Comparison of ENCODE assay signal across 30 cellular contexts in the genomic region with DNA sequence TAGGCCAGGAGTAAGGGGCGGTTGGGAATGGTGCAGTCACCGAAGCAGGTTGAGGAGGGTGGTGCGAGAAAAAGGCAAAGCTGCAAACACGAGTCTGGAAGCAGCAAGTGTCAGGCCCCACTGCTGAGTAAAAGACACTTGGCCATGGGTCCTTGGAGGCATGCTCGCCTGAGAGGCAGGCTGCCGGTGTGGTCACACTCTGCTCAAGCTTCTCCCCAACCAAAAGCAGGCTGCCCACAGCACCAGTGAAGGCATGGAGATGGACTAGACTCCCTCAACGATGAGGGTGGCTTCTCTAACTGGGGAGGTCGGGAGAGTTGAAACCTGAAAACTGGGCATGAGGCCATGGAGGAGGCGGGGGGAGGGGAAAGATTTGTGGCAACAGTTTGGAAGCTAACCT.
"Had no signal": no experiment of that assay in that cellular context is flagged by ENCODE, and none has a peak within 500 bp of the region (broad histone marks: within the 10 kb centered on the region; RNA-seq: fewer than 3 reads in every experiment).

No MANE protein-coding gene starts in this region.

- DNase-seq: activated CD4-positive, alpha-beta T cell treated with anti-CD3 and anti-CD28 coated beads for 36 hours; activated CD4-positive, CD25-positive, alpha-beta regulatory T cell; activated CD8-positive, alpha-beta memory T cell treated with anti-CD3 and anti-CD28 coated beads for 24 hours; activated effector memory CD4-positive, alpha-beta T cell treated with Interleukin-2 at 50 U/mL for 16 hours; activated naive CD4-positive, alpha-beta T cell treated with Interleukin-2 at 50 U/mL for 16 hours; body of pancreas; dorsolateral prefrontal cortex; effector memory CD8-positive, alpha-beta T cell; hippocampal formation; immature natural killer cell; kidney; left colon; mammary epithelial cell; naive B cell; psoas muscle; sigmoid colon; small intestine; stimulated activated CD4-positive, alpha-beta T cell treated with anti-CD3 and anti-CD28 coated beads, Interleukin-4, amount 100 ng/mL, for 24 hours; trophoblast cell; uterus had no signal

- H3K4me3 Mint-ChIP-seq: activated CD4-positive, alpha-beta T cell treated with anti-CD3 and anti-CD28 coated beads for 36 hours; activated naive CD8-positive, alpha-beta T cell; effector memory CD8-positive, alpha-beta T cell; immature natural killer cell; mesothelial cell of epicardium; naive B cell; stimulated activated effector memory CD8-positive, alpha-beta T cell treated with anti-CD3 and anti-CD28 coated beads, Interleukin-12 subunit alpha, Interleukin-12 subunit beta, amount 100 ng/mL, for 72 hours; stimulated activated naive CD8-positive, alpha-beta T cell treated with anti-CD3 and anti-CD28 coated beads, Interleukin-15, Interleukin-2, amounts not matched to agents 100 ng/mL and 50 ng/mL, for 24 hours; T-helper 2 cell treated with Interferon-gamma antibody and Interleukin-4, amounts not matched to agents 5 μg/mL and 100 μg/mL, for 36 hours had no signal

- H3K4me3 ChIP-seq: body of pancreas, cardiac muscle cell, coronary artery, dorsolateral prefrontal cortex, gastroesophageal sphincter, psoas muscle, sigmoid colon, thoracic aorta, uterus had no signal

- H3K9me3 Mint-ChIP-seq: effector memory CD8-positive, alpha-beta T cell; immature natural killer cell; mesothelial cell of epicardium; naive B cell; stimulated activated effector memory CD8-positive, alpha-beta T cell treated with anti-CD3 and anti-CD28 coated beads, Interleukin-12 subunit alpha, Interleukin-12 subunit beta, amount 100 ng/mL, for 72 hours; stimulated activated naive CD8-positive, alpha-beta T cell treated with anti-CD3 and anti-CD28 coated beads, Interleukin-15, Interleukin-2, amounts not matched to agents 100 ng/mL and 50 ng/mL, for 24 hours; T-helper 2 cell treated with Interferon-gamma antibody and Interleukin-4, amounts not matched to agents 5 μg/mL and 100 μg/mL, for 36 hours had no signal

- H3K36me3 Mint-ChIP-seq: activated naive CD8-positive, alpha-beta T cell; immature natural killer cell; naive B cell; stimulated activated effector memory CD8-positive, alpha-beta T cell treated with anti-CD3 and anti-CD28 coated beads, Interleukin-12 subunit alpha, Interleukin-12 subunit beta, amount 100 ng/mL, for 72 hours had no signal

- H3K27ac Mint-ChIP-seq: activated CD4-positive, alpha-beta T cell treated with anti-CD3 and anti-CD28 coated beads for 36 hours; activated naive CD8-positive, alpha-beta T cell; effector memory CD8-positive, alpha-beta T cell; immature natural killer cell; mesothelial cell of epicardium; stimulated activated effector memory CD8-positive, alpha-beta T cell treated with anti-CD3 and anti-CD28 coated beads, Interleukin-12 subunit alpha, Interleukin-12 subunit beta, amount 100 ng/mL, for 72 hours; stimulated activated naive CD8-positive, alpha-beta T cell treated with anti-CD3 and anti-CD28 coated beads, Interleukin-15, Interleukin-2, amounts not matched to agents 100 ng/mL and 50 ng/mL, for 24 hours; T-helper 2 cell treated with Interferon-gamma antibody and Interleukin-4, amounts not matched to agents 5 μg/mL and 100 μg/mL, for 36 hours had no signal

- H3K4me1 Mint-ChIP-seq: activated CD4-positive, alpha-beta T cell treated with anti-CD3 and anti-CD28 coated beads for 36 hours; immature natural killer cell; mesothelial cell of epicardium; naive B cell; stimulated activated effector memory CD8-positive, alpha-beta T cell treated with anti-CD3 and anti-CD28 coated beads, Interleukin-12 subunit alpha, Interleukin-12 subunit beta, amount 100 ng/mL, for 72 hours had no signal

- H3K27me3 Mint-ChIP-seq: activated CD4-positive, alpha-beta T cell treated with anti-CD3 and anti-CD28 coated beads for 36 hours; activated naive CD8-positive, alpha-beta T cell; effector memory CD8-positive, alpha-beta T cell; stimulated activated naive CD8-positive, alpha-beta T cell treated with anti-CD3 and anti-CD28 coated beads, Interleukin-15, Interleukin-2, amounts not matched to agents 100 ng/mL and 50 ng/mL, for 24 hours had no signal

- H3K9me3 ChIP-seq: body of pancreas, gastroesophageal sphincter, neutrophil, psoas muscle, sigmoid colon, thoracic aorta, uterus had no signal

- H3K27ac ChIP-seq: body of pancreas, cardiac muscle cell, coronary artery, dorsolateral prefrontal cortex, neutrophil, psoas muscle, thoracic aorta, uterus had no signal

- H3K4me1 ChIP-seq: body of pancreas, psoas muscle, sigmoid colon, uterus had no signal

- H3K36me3 ChIP-seq: neutrophil, sigmoid colon, thoracic aorta, uterus had no signal

- H3K27me3 ChIP-seq: body of pancreas, cardiac muscle cell, gastroesophageal sphincter, neutrophil, sigmoid colon, uterus had no signal
